ENCODE assay signal across 8 cellular contexts in genomic region chr2:216109962-216110614, GRCh38. TPM values are rescaled to one million over a fixed set of nuclear protein-coding genes. Genes with fewer than 3 reads are reported as not detected.
DNase-seq lines count a peak whose midpoint lies in the region; ATAC-seq and TF ChIP-seq lines count a peak whose summit lies in the region.

No MANE protein-coding gene starts in this region.

- 5 to 9% methylated on average over 10 of the region's 10 CpGs for WGBS in gastroesophageal sphincter (ENCODE audit: low coverage in 1 of 2), 2 donors

- in situ Hi-C loops in gastrocnemius medialis (cut with MboI; ENCODE audit: low sequenced_read_pairs in 4 of 4), result loop anchor here (10.0 to 25.0 kb wide), 2 partner anchors 302 to 305 kb away; partner anchors contain the start of gene SMARCAL1 (in 4 of the 4)

- ATAC-seq in gastroesophageal sphincter, result no peak
- no peak for ATAC-seq in gastrocnemius medialis
- no peak for ATAC-seq in HG02852 (IDR thresholded peaks at IDR 0.05; ENCODE audit: unreplicated experiment)

- TF ChIP-seq POLR2A in gastroesophageal sphincter (IDR thresholded peaks at IDR 0.05) (no peak), gastrocnemius medialis (IDR thresholded peaks at IDR 0.05) (no peak)

- no peak for TF ChIP-seq EP300 in gastroesophageal sphincter (IDR thresholded peaks at IDR 0.05)

- no peaks in the 10 kb centered on the region for H3K9me3 ChIP-seq in gastroesophageal sphincter
- no peaks in the 10 kb centered on the region for H3K9me3 ChIP-seq in gastrocnemius medialis

- H3K4me1 ChIP-seq in gastroesophageal sphincter (peaks cover 0 to 52% (median 19%) of the 10 kb centered on the region in 3 donors), gastrocnemius medialis (peaks cover 21 to 30% of the 10 kb centered on the region in 2 donors)

- H3K4me3 ChIP-seq in WI38 (ENCODE audit: low read depth, low read length), result peak overlapping the region; percentile 87
- peak overlapping the region; percentile 67 to 86 for H3K4me3 ChIP-seq in gastroesophageal sphincter
- H3K4me3 ChIP-seq in gastrocnemius medialis, result peak overlapping the region; percentile 78 to 94 (median 88)

- peaks cover 24% of the 10 kb centered on the region for H3K27me3 ChIP-seq in gastroesophageal sphincter
- peaks cover 0 to 6% (median 0%) of the 10 kb centered on the region in 3 donors for H3K27me3 ChIP-seq in gastrocnemius medialis

- DNase-seq in NCI-H1417 (lab: John Stamatoyannopoulos, UW), result peak in 2 of 3 experiments; percentile 35 to 56
- DNase-seq in NCI-H1417 treated with DMSO at 0.1 percent for 48 hours (lab: John Stamatoyannopoulos, UW), result no peak
- DNase-seq in KG1 (lab: John Stamatoyannopoulos, UW), result peak; percentile 13
- DNase-seq in gastrocnemius medialis, result no peak
- no peak for DNase-seq in inferior parietal cortex (ENCODE audit: extremely low spot score)

- intact Hi-C loops in gastrocnemius medialis (cut with DNase I; ENCODE audit: low total_unique reads), result no loop called here

- peak; percentile 46; the same call in 1 of the 2 replicates for TF ChIP-seq CTCF in WI38 (IDR thresholded peaks at IDR 0.05; ENCODE audit: low read depth, low read length)
- TF ChIP-seq CTCF in gastroesophageal sphincter (IDR thresholded peaks at IDR 0.05), result peak; percentile 7 to 50 (median 25)
- TF ChIP-seq CTCF in gastrocnemius medialis (IDR thresholded peaks at IDR 0.05 in 4 of 5, conservative IDR thresholded peaks at IDR 0.05 in 1 of 5), result peak in 4 of 5 experiments; percentile 0 to 23 (median 11)

- H3K27ac ChIP-seq in gastroesophageal sphincter (peak overlapping the region; percentile 85 to 96 (median 92)), gastrocnemius medialis (peak overlapping the region; percentile 86 to 94 (median 90))

- H3K36me3 ChIP-seq in gastroesophageal sphincter (peaks cover 0 to 36% of the 10 kb centered on the region in 2 donors), gastrocnemius medialis (peaks cover 0 to 36% of the 10 kb centered on the region in 2 donors)

RNA-seq across cellular contexts. Expression of gene XRCC5, which starts 0.9 kb away (rescaled TPM):
- total RNA-seq in gastroesophageal sphincter (100 to 1,000 TPM; 143 to 190 (median 187) TPM), gastrocnemius medialis (100 to 1,000 TPM; 131 to 157 (median 141) TPM)

RNA-seq across cellular contexts. Expression of gene TMEM169, which starts 28.4 kb away (rescaled TPM):
- 1 to 10 TPM in 1 of 4 donors, under 1 TPM in 2, not detected in 1; 0.67 to 3.1 (median 0.78) TPM for total RNA-seq in gastroesophageal sphincter
- total RNA-seq in gastrocnemius medialis, result not detected

RNA-seq across cellular contexts. Expression of gene PECR, which starts 28.5 kb away (rescaled TPM):
- total RNA-seq in gastroesophageal sphincter (10 to 100 TPM in 1 of 4 donors, 1 to 10 TPM in 3; 4.9 to 15.3 (median 7.7) TPM), gastrocnemius medialis (1 to 10 TPM in 2 of 4 donors, under 1 TPM in 2; 0.42 to 7.5 (median 1.5) TPM)

Comparison
In these comparisons a context has a peak if more than half of its experiments do, and no peak if none do; other contexts are left out.
1. DNase-seq: peak in NCI-H1417 (2 of 3) and KG1 (single experiment); none in NCI-H1417 treated with DMSO at 0.1 percent for 48 hours (single experiment), gastrocnemius medialis (0 of 2) and inferior parietal cortex (single experiment).
2. Peak in every context shown above with its lines, with median percentiles within 50 percentile points of each other: H3K4me3 ChIP-seq and CTCF ChIP-seq.